Comparison of ENCODE assay signal across 8 cellular contexts in genomic region chrX:1658083-1658463, GRCh38. TPM values are rescaled to one million over a fixed set of nuclear protein-coding genes. Genes with fewer than 3 reads are reported as not detected.
DNase-seq lines count a peak whose midpoint lies in the region; ATAC-seq and TF ChIP-seq lines count a peak whose summit lies in the region.

No MANE protein-coding gene starts in this region.

- TF ChIP-seq CTCF in progenitor cell of endocrine pancreas (IDR thresholded peaks at IDR 0.05; ENCODE audit: unreplicated experiment), result no peak

- H3K9ac ChIP-seq in HUES6 (ENCODE audit: low read length), result peak overlapping the region; percentile 39

- H3K27ac ChIP-seq in HUES6 (ENCODE audit: low read depth, low read length), result no peak overlapping the region; the same call in 1 of the 2 replicates

- peaks cover 18% of the 10 kb centered on the region for H3K4me1 ChIP-seq in HUES6 (ENCODE audit: control insufficient read depth, insufficient read depth, low read length)

- peaks cover 5% of the 10 kb centered on the region; the same call in 1 of the 2 replicates for H3K9me3 ChIP-seq in HUES6 (ENCODE audit: control insufficient read depth, insufficient read depth, low read depth, low read length)

- POLR2A ChIA-PET in activated naive CD8-positive, alpha-beta T cell treated with anti-CD3 and anti-CD28 coated beads, Interleukin-2, amount 10 ng/mL, durations not matched to agents 7 days and 5 days (lab: Charles Lee), result no interaction called here

- H3K36me3 Mint-ChIP-seq in activated naive CD8-positive, alpha-beta T cell treated with anti-CD3 and anti-CD28 coated beads, Interleukin-2, amount 10 ng/mL, durations not matched to agents 7 days and 5 days, result peaks cover 15% of the 10 kb centered on the region
- no peaks in the 10 kb centered on the region for H3K36me3 Mint-ChIP-seq in progenitor cell of endocrine pancreas (ENCODE audit: insufficient read depth)

- H3K4me1 Mint-ChIP-seq in activated naive CD8-positive, alpha-beta T cell treated with anti-CD3 and anti-CD28 coated beads, Interleukin-2, amount 10 ng/mL, durations not matched to agents 7 days and 5 days, result peaks cover 25% of the 10 kb centered on the region
- peaks cover 4% of the 10 kb centered on the region for H3K4me1 Mint-ChIP-seq in progenitor cell of endocrine pancreas (ENCODE audit: low read depth)

- peak overlapping the region; percentile 99 for H3K4me3 Mint-ChIP-seq in activated naive CD8-positive, alpha-beta T cell treated with anti-CD3 and anti-CD28 coated beads, Interleukin-2, amount 10 ng/mL, durations not matched to agents 7 days and 5 days
- H3K4me3 Mint-ChIP-seq in progenitor cell of endocrine pancreas (ENCODE audit: low read depth), result no peak overlapping the region

- H3K27me3 ChIP-seq in HUES6 (ENCODE audit: control insufficient read depth, insufficient read depth, low read length), result no peaks in the 10 kb centered on the region

- H3K27ac Mint-ChIP-seq in activated naive CD8-positive, alpha-beta T cell treated with anti-CD3 and anti-CD28 coated beads, Interleukin-2, amount 10 ng/mL, durations not matched to agents 7 days and 5 days, result peak overlapping the region; percentile 92
- peak overlapping the region; percentile 54 for H3K27ac Mint-ChIP-seq in progenitor cell of endocrine pancreas

- no peaks in the 10 kb centered on the region for H3K36me3 ChIP-seq in HUES6 (ENCODE audit: control insufficient read depth, insufficient read depth, low read length)

- no peaks in the 10 kb centered on the region for H3K27me3 Mint-ChIP-seq in activated naive CD8-positive, alpha-beta T cell treated with anti-CD3 and anti-CD28 coated beads, Interleukin-2, amount 10 ng/mL, durations not matched to agents 7 days and 5 days
- peaks cover 3% of the 10 kb centered on the region for H3K27me3 Mint-ChIP-seq in progenitor cell of endocrine pancreas

- H3K9me3 Mint-ChIP-seq in activated naive CD8-positive, alpha-beta T cell treated with anti-CD3 and anti-CD28 coated beads, Interleukin-2, amount 10 ng/mL, durations not matched to agents 7 days and 5 days, result peaks cover 1% of the 10 kb centered on the region
- H3K9me3 Mint-ChIP-seq in progenitor cell of endocrine pancreas (ENCODE audit: low read depth), result no peaks in the 10 kb centered on the region

- H3K4me3 ChIP-seq in HUES6 (ENCODE audit: low read depth, low read length), result no peak overlapping the region

- no peak for ATAC-seq in activated naive CD8-positive, alpha-beta T cell treated with anti-CD3 and anti-CD28 coated beads, Interleukin-2, amount 10 ng/mL, durations not matched to agents 7 days and 5 days (ENCODE audit: low read depth)

- DNase-seq in NK-92 treated with Interleukin-12 subunit alpha and Interleukin-12 subunit beta, amount 100 ng/mL, for 24 hours (lab: John Stamatoyannopoulos, UW), result peak; percentile 19
- DNase-seq in NK-92 (lab: John Stamatoyannopoulos, UW; ENCODE audit: unreplicated experiment) (no peak), progenitor cell of endocrine pancreas (ENCODE audit: low spot score, unreplicated experiment) (no peak), glomerular visceral epithelial cell (ENCODE audit: extremely low spot score) (no peak), GM19240 (ENCODE audit: insufficient read length, low spot score) (no peak), NCI-H1417 treated with DMSO at 0.1 percent for 48 hours (lab: John Stamatoyannopoulos, UW) (no peak)
- DNase-seq in activated naive CD8-positive, alpha-beta T cell treated with anti-CD3 and anti-CD28 coated beads, Interleukin-2, amount 10 ng/mL, durations not matched to agents 7 days and 5 days, result peak; percentile 45

RNA-seq across cellular contexts. Expression of gene ASMT, which starts 43.2 kb away (rescaled TPM):
- not detected for total RNA-seq in activated naive CD8-positive, alpha-beta T cell treated with anti-CD3 and anti-CD28 coated beads, Interleukin-2, amount 10 ng/mL, durations not matched to agents 7 days and 5 days
- total RNA-seq in progenitor cell of endocrine pancreas, result 0.36 TPM in 1 of 2 replicates, not detected in the other

Comparison
In these comparisons a context has a peak if more than half of its experiments do, and no peak if none do; other contexts are left out.
1. DNase-seq: peak in NK-92 treated with Interleukin-12 subunit alpha and Interleukin-12 subunit beta, amount 100 ng/mL, for 24 hours (single experiment) and activated naive CD8-positive, alpha-beta T cell treated with anti-CD3 and anti-CD28 coated beads, Interleukin-2, amount 10 ng/mL, durations not matched to agents 7 days and 5 days (single experiment); none in NK-92 (single experiment), progenitor cell of endocrine pancreas (single experiment), glomerular visceral epithelial cell (single experiment), GM19240 (single experiment) and NCI-H1417 treated with DMSO at 0.1 percent for 48 hours (single experiment).